8 cellular contexts compared by ENCODE assay signal in genomic region chr1:4961935-4962645, GRCh38.
"Had no signal": no experiment of that assay in that cellular context is flagged by ENCODE, and none has a peak within 500 bp of the region (broad histone marks: within the 10 kb centered on the region; RNA-seq: fewer than 3 reads in every experiment).

No MANE protein-coding gene starts in this region.

- H3K4me3 ChIP-seq: GM23248, HAP-1 had no signal

- H3K27ac ChIP-seq: GM23248, HL-60 had no signal

- H3K9me3 ChIP-seq: HAP-1 had no signal

- H3K4me1 ChIP-seq: HAP-1 had no signal

- H3K36me3 ChIP-seq: HAP-1 had no signal

- ATAC-seq: HCT116, HepG2 had no signal

- DNase-seq: GM23248, GOT3, HFFc6, KBM-7 had no signal
